7 cellular contexts compared by ENCODE assay signal in genomic region chr5:139904566-139905400, GRCh38.
DNase-seq lines count a peak whose midpoint lies in the region; ATAC-seq, FAIRE-seq and TF ChIP-seq lines count a peak whose summit lies in the region.

No MANE protein-coding gene starts in this region.

- POLR2A ChIA-PET in HEK293T (lab: Yijun Ruan, JAX) (no interaction called here), GM12878 (lab: Charles Lee) (interaction anchor here (0.6 kb wide), 1 partner anchor 9 kb away, joined by 4 read pairs; no protein-coding TSS in a partner anchor)

- no peak for TF ChIP-seq CTCF in GM12878 (IDR thresholded peaks at IDR 0.05 in 2 of 3, conservative IDR thresholded peaks at IDR 0.05 in 1 of 3; ENCODE audit: control insufficient read depth in 2 of 3, extremely low read depth in 1 of 3, insufficient read depth in 1 of 3, low read depth in 3 of 3, low read length in 3 of 3)
- TF ChIP-seq CTCF in suprapubic skin (IDR thresholded peaks at IDR 0.05): no peak

- no peak overlapping the region for H3K27ac ChIP-seq in GM12878 (ENCODE audit: control insufficient read depth, insufficient read depth)
- H3K27ac ChIP-seq in suprapubic skin: no peak overlapping the region

- no peak overlapping the region; the same call in 1 of the 2 replicates for H3K9ac ChIP-seq in GM12878 (ENCODE audit: control insufficient read depth, insufficient read depth, low read length)

- TF ChIP-seq POLR2A in GM12878 (IDR thresholded peaks at IDR 0.05; ENCODE audit: low read depth, low read length) (no peak), suprapubic skin (IDR thresholded peaks at IDR 0.05) (no peak)

- in situ Hi-C loops in GM12878 (cut with MboI): no loop called here

- no TSS peak for BruUV-seq in GM12878 (replicated peaks; lab: Mats Ljungman, UMichigan)

- CTCF ChIA-PET in HEK293T (lab: Yijun Ruan, JAX) (interaction anchor here (0.6 to 1.3 kb wide), 5 partner anchors 10 to 1060 kb away, joined by 3 to 10 read pairs (median 3); no protein-coding TSS in a partner anchor), GM12878 (lab: Yijun Ruan, JAX) (interaction anchor here (0.6 to 1.2 kb wide), 3 partner anchors 12 to 154 kb away, joined by 3 read pairs; no protein-coding TSS in a partner anchor)

- ATAC-seq in GM12878 (peak; percentile 20), HG03097 (IDR thresholded peaks at IDR 0.05; ENCODE audit: low FRiP score, unreplicated experiment) (no peak), HG02884 (IDR thresholded peaks at IDR 0.05; ENCODE audit: unreplicated experiment) (no peak)

- WGBS in GM12878 (ENCODE audit: insufficient coverage, insufficient replicate concordance, low lambda C conversion rate, missing lambda C conversion rate): 32% methylated on average over 27 of the region's 34 CpGs
- WGBS in suprapubic skin: 30% methylated on average over 13 of the region's 34 CpGs

- TF ChIP-seq RAD21 in GM12878 (IDR thresholded peaks at IDR 0.05; ENCODE audit: insufficient read depth, low read depth, low read length): no peak

- H3K4me2 ChIP-seq in GM12878 (ENCODE audit: control insufficient read depth, insufficient read depth): peak overlapping the region; percentile 74

- H3K9me3 ChIP-seq in GM12878 (replicated peaks; ENCODE audit: control insufficient read depth, insufficient read depth, low read length): no peaks in the 10 kb centered on the region
- no peaks in the 10 kb centered on the region for H3K9me3 ChIP-seq in suprapubic skin

- SMC1A ChIA-PET in GM12878 (lab: Charles Lee; ENCODE audit: uncharacterized antibody, unreplicated experiment): no interaction called here

- intact Hi-C loops in GM12878 (cut with micrococcal nuclease; ENCODE audit: unreplicated experiment): loop anchor here (5.0 kb wide), 1 partner anchor 63 kb away; no protein-coding TSS in a partner anchor

- H4K20me1 ChIP-seq in GM12878 (ENCODE audit: control insufficient read depth, insufficient read depth): no peaks in the 10 kb centered on the region; the same call in none of the 2 replicates

- RAD21 ChIA-PET in GM12878 (lab: Charles Lee; ENCODE audit: unreplicated experiment): no interaction called here

- H3K4me1 ChIP-seq in GM12878 (ENCODE audit: control insufficient read depth, insufficient read depth, low read length) (no peaks in the 10 kb centered on the region; the same call in 1 of the 2 replicates), suprapubic skin (peaks cover 20% of the 10 kb centered on the region)

- no peak for FAIRE-seq in GM12878 (lab: Jason Lieb, UNC)

- H3K79me2 ChIP-seq in GM12878 (ENCODE audit: control insufficient read depth, insufficient read depth, low read length): no peaks in the 10 kb centered on the region

- TF ChIP-seq EP300 in GM12878 (IDR thresholded peaks at IDR 0.05; ENCODE audit: borderline replicate concordance in 1 of 2, control insufficient read depth in 1 of 2, low read depth in 2 of 2, low read length in 2 of 2) (no peak), suprapubic skin (IDR thresholded peaks at IDR 0.05) (no peak)

- no peak overlapping the region; the same call in 1 of the 2 replicates for H2AFZ ChIP-seq in GM12878 (ENCODE audit: control insufficient read depth, low read depth, low read length)

- H3K4me3 ChIP-seq in GM12878: peak overlapping the region; percentile 46; the same call in 1 of the 2 replicates
- peak overlapping the region; percentile 57 for H3K4me3 ChIP-seq in suprapubic skin

- H3K36me3 ChIP-seq in GM12878 (ENCODE audit: control insufficient read depth in 2 of 2, insufficient read depth in 2 of 2, low read length in 1 of 2) (no peaks in the 10 kb centered on the region; a peak in 2 of 4 replicates), suprapubic skin (no peaks in the 10 kb centered on the region)

- peaks cover 0 to 13% of the 10 kb centered on the region in 2 experiments; a peak in 2 of 4 replicates for H3K27me3 ChIP-seq in GM12878 (replicated peaks in 1 of 2; ENCODE audit: control insufficient read depth in 2 of 2, insufficient read depth in 2 of 2, low read length in 1 of 2)
- peaks cover 28% of the 10 kb centered on the region for H3K27me3 ChIP-seq in suprapubic skin

- peak; percentile 31 for DNase-seq in HEK293T (ENCODE audit: extremely low spot score)
- DNase-seq in GM12878 (ENCODE audit: low read depth, low spot score): no peak
- peak; percentile 85 for DNase-seq in left kidney (ENCODE audit: low read depth, low spot score)
- peak; percentile 55 to 74 for DNase-seq in suprapubic skin (ENCODE audit: low spot score in 2 of 2)
- DNase-seq in NAMALWA (ENCODE audit: low spot score): no peak

TF ChIP-seq in HEK293T, 16 proteins besides CTCF, POLR2A, EP300 and RAD21:
- TF ChIP-seq FOXK2 (IDR thresholded peaks at IDR 0.05) (no peak), FOXA1 (IDR thresholded peaks at IDR 0.05) (no peak), CTBP1 (IDR thresholded peaks at IDR 0.05; ENCODE audit: borderline replicate concordance) (no peak), ARNT (IDR thresholded peaks at IDR 0.05) (no peak), NFRKB (IDR thresholded peaks at IDR 0.05) (no peak), SUZ12 (IDR thresholded peaks at IDR 0.05) (no peak), HDGF (IDR thresholded peaks at IDR 0.05; ENCODE audit: borderline replicate concordance) (no peak), SP1 (IDR thresholded peaks at IDR 0.05) (no peak), TARDBP (IDR thresholded peaks at IDR 0.05) (no peak), FOXM1 (IDR thresholded peaks at IDR 0.05; ENCODE audit: borderline replicate concordance) (no peak), ELF4 (IDR thresholded peaks at IDR 0.05) (no peak), ZNF384 (IDR thresholded peaks at IDR 0.05) (no peak), BHLHE40 (IDR thresholded peaks at IDR 0.05; ENCODE audit: borderline replicate concordance) (no peak)

TF ChIP-seq in GM12878, 131 proteins besides CTCF, POLR2A, EP300 and RAD21:
- TF ChIP-seq POLR2AphosphoS5 (IDR thresholded peaks at IDR 0.05; ENCODE audit: low read length): no peak
- peak in 1 of 2 experiments; percentile 61; a peak in 1 of 3 replicates for TF ChIP-seq EGR1 (IDR thresholded peaks at IDR 0.05; ENCODE audit: borderline replicate concordance in 1 of 2, low read depth in 2 of 2, low read length in 2 of 2)

Comparison
In these comparisons a context has a peak if more than half of its experiments do, and no peak if none do; other contexts are left out.
1. DNase-seq: peak in HEK293T (single experiment), left kidney (single experiment) and suprapubic skin (2 of 2); none in GM12878 (single experiment) and NAMALWA (single experiment).